9 cellular contexts compared by ENCODE assay signal in the genomic region with DNA sequence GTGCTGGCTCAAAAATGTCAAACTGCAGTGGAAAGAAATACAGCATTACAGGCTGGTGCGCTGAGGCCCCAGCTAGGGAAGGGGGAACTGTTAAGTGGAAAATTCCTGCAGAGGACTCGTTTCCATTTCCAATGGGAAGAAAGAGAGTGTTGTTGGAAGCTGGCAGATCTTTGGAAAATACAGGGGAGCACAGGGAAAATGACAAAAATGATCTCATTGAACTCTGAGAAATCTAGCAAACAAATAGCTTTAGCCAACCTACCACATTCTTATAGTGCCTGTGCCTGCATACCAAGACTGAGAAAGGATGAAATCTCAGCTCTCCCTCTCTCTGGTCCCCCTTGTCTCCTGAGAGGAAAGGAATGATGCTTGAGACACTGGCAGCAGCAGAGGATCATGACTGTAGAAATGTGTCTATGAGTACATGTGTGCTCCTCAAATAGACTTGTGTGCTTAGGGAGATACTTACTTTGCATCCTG.
DNase-seq lines count a peak whose midpoint lies in the region; ATAC-seq and TF ChIP-seq lines count a peak whose summit lies in the region.
"Had no signal": no experiment of that assay in that cellular context is flagged by ENCODE, and none has a peak within 500 bp of the region (broad histone marks: within the 10 kb centered on the region; RNA-seq: fewer than 3 reads in every experiment).

No MANE protein-coding gene starts in this region.

- POLR2A ChIA-PET in CD4-positive, alpha-beta T cell (lab: Charles Lee) = no interaction called here

- no peaks in the 10 kb centered on the region for H3K36me3 ChIP-seq in breast epithelium

- peak in 1 of 2 donors; percentile 33 for ATAC-seq in activated T-cell treated with anti-CD3 and anti-CD28 coated beads, Interleukin-2, amount 50 U/mL, for 72 hours (replicated peaks in 1 of 2)
- ATAC-seq in CD4-positive, alpha-beta T cell (ENCODE audit: poor library complexity) = no peak

- H3K4me1 ChIP-seq in breast epithelium = no peaks in the 10 kb centered on the region

- peak overlapping the region; percentile 82 to 83 for H3K4me3 Mint-ChIP-seq in activated T-cell treated with anti-CD3 and anti-CD28 coated beads, Interleukin-2, amount 50 U/mL, for 72 hours
- H3K4me3 Mint-ChIP-seq in type B pancreatic cell = peak overlapping the region; percentile 92
- no peak overlapping the region for H3K4me3 Mint-ChIP-seq in CD4-positive, alpha-beta T cell

- H3K4me1 Mint-ChIP-seq in activated T-cell treated with anti-CD3 and anti-CD28 coated beads, Interleukin-2, amount 50 U/mL, for 72 hours (ENCODE audit: low read depth) = peaks cover 20% of the 10 kb centered on the region
- peaks cover 16% of the 10 kb centered on the region for H3K4me1 Mint-ChIP-seq in type B pancreatic cell (ENCODE audit: unreplicated experiment)
- H3K4me1 Mint-ChIP-seq in CD4-positive, alpha-beta T cell (ENCODE audit: low read depth) = peaks cover 19% of the 10 kb centered on the region

- no peaks in the 10 kb centered on the region for H3K27me3 ChIP-seq in breast epithelium
- H3K27me3 ChIP-seq in CD4-positive, alpha-beta T cell (ENCODE audit: control insufficient read depth, insufficient read depth, low read length) = peaks cover 33% of the 10 kb centered on the region

- H3K27ac ChIP-seq in breast epithelium = peak overlapping the region; percentile 30 to 68
- H3K27ac ChIP-seq in CD4-positive, alpha-beta T cell (ENCODE audit: low read depth, low read length) = no peak overlapping the region

- peaks cover 51% of the 10 kb centered on the region for H3K27me3 Mint-ChIP-seq in activated T-cell treated with anti-CD3 and anti-CD28 coated beads, Interleukin-2, amount 50 U/mL, for 72 hours (ENCODE audit: low read depth)
- H3K27me3 Mint-ChIP-seq in type B pancreatic cell = peaks cover 21% of the 10 kb centered on the region
- H3K27me3 Mint-ChIP-seq in CD4-positive, alpha-beta T cell = peaks cover 72% of the 10 kb centered on the region
- H3K27me3 Mint-ChIP-seq: dendritic cell treated with granulocyte-macrophage colony-stimulating factor and Interleukin-4, amounts not matched to agents 40 ng/mL and 50 ng/mL, for 4 days had no signal

- peak overlapping the region in 2 of 3 donors; percentile 55 to 77 for H3K4me3 ChIP-seq in breast epithelium

- no peak for DNase-seq in activated T-cell treated with anti-CD3 and anti-CD28 coated beads, Interleukin-2, amount 50 U/mL, for 72 hours
- no peak for DNase-seq in activated T-cell treated with anti-CD3 and anti-CD28 coated beads for 4 hours
- DNase-seq in breast epithelium (ENCODE audit: low spot score in 2 of 2) = no peak
- DNase-seq in left kidney (ENCODE audit: low read depth, low spot score) = peak; percentile 64
- no peak for DNase-seq in type B pancreatic cell (ENCODE audit: extremely low spot score, unreplicated experiment)
- no peak for DNase-seq in CD4-positive, alpha-beta T cell
- DNase-seq in NCI-H446 treated with DMSO at 0.1 percent for 48 hours (lab: John Stamatoyannopoulos, UW) = no peak
- DNase-seq in NCI-H187 (lab: John Stamatoyannopoulos, UW) = no peak

- no peak for TF ChIP-seq POLR2A in breast epithelium (IDR thresholded peaks at IDR 0.05)

- intact Hi-C loops in breast epithelium (cut with DNase I; ENCODE audit: low total_unique reads) = loop anchor here (5.0 kb wide), 1 partner anchor 160 kb away; no protein-coding TSS in a partner anchor
- intact Hi-C loops in CD4-positive, alpha-beta T cell (cut with DNase I, micrococcal nuclease) = no loop called here

- H3K36me3 Mint-ChIP-seq in activated T-cell treated with anti-CD3 and anti-CD28 coated beads, Interleukin-2, amount 50 U/mL, for 72 hours (ENCODE audit: insufficient read depth in 2 of 2) = no peaks in the 10 kb centered on the region
- no peaks in the 10 kb centered on the region for H3K36me3 Mint-ChIP-seq in type B pancreatic cell
- H3K36me3 Mint-ChIP-seq in CD4-positive, alpha-beta T cell (ENCODE audit: low read depth) = no peaks in the 10 kb centered on the region

- no peaks in the 10 kb centered on the region for H3K9me3 ChIP-seq in breast epithelium
- H3K9me3 ChIP-seq in CD4-positive, alpha-beta T cell (ENCODE audit: control insufficient read depth, low read length) = no peaks in the 10 kb centered on the region

- H3K9me3 Mint-ChIP-seq in activated T-cell treated with anti-CD3 and anti-CD28 coated beads, Interleukin-2, amount 50 U/mL, for 72 hours = peaks cover 0 to 2% of the 10 kb centered on the region in 2 donors
- H3K9me3 Mint-ChIP-seq in type B pancreatic cell = no peaks in the 10 kb centered on the region
- no peaks in the 10 kb centered on the region for H3K9me3 Mint-ChIP-seq in CD4-positive, alpha-beta T cell

- H3K27ac Mint-ChIP-seq in activated T-cell treated with anti-CD3 and anti-CD28 coated beads, Interleukin-2, amount 50 U/mL, for 72 hours = peak overlapping the region; percentile 43
- H3K27ac Mint-ChIP-seq in type B pancreatic cell = no peak overlapping the region
- no peak overlapping the region for H3K27ac Mint-ChIP-seq in CD4-positive, alpha-beta T cell

- CTCF ChIA-PET in CD4-positive, alpha-beta T cell (lab: Charles Lee) = interaction anchor here (1.0 kb wide), 1 partner anchor 9 kb away, joined by 3 read pairs; no protein-coding TSS in a partner anchor

- TF ChIP-seq CTCF in breast epithelium (IDR thresholded peaks at IDR 0.05) (no peak), type B pancreatic cell (conservative IDR thresholded peaks at IDR 0.05) (no peak)
- no peak for TF ChIP-seq CTCF in CD4-positive, alpha-beta T cell (IDR thresholded peaks at IDR 0.05)
